Comparison of ENCODE assay signal across 19 cellular contexts in the genomic region with DNA sequence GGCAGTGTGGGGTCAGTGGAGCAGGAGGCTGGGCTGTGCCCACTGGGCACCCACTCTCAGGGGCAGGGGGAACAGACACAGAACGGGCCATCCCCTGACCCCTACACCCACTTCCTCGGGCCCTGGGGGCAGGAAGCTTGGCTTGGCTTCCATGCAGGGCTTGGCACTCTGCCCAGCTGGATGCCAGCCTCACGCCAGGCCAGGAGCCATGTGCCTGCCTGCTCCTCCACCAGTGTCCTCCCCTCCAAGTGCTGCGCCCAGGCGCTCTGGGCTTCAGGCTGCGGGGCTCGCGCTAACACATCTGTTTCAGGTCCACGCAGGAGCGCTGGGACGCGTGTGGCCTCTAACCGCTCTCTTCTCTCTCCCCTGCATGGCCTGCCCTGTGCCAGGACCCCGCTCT. TPM values are rescaled to one million over a fixed set of nuclear protein-coding genes. Genes with fewer than 3 reads are reported as not detected.
A peak's percentile ranks its signal among the peaks of the same experiment; 100 is the strongest.
DNase-seq lines count a peak whose midpoint lies in the region; ATAC-seq, FAIRE-seq and TF ChIP-seq lines count a peak whose summit lies in the region.
"Had no signal": no experiment of that assay in that cellular context is flagged by ENCODE, and none has a peak within 500 bp of the region (broad histone marks: within the 10 kb centered on the region; RNA-seq: fewer than 3 reads in every experiment).

No MANE protein-coding gene starts in this region.

- TF ChIP-seq CTCF in C4-2B (conservative IDR thresholded peaks at IDR 0.05) (no peak), heart right ventricle (IDR thresholded peaks at IDR 0.05) (no peak), psoas muscle (IDR thresholded peaks at IDR 0.05) (no peak), HepG2 (CRISPR knock-in tag; IDR thresholded peaks at IDR 0.05) (no peak), type B pancreatic cell (conservative IDR thresholded peaks at IDR 0.05) (no peak)

- H3K9me3 Mint-ChIP-seq in type B pancreatic cell: no peaks in the 10 kb centered on the region

- H3K27me3 ChIP-seq in heart right ventricle (peaks cover 0 to 7% (median 0%) of the 10 kb centered on the region in 7 donors), psoas muscle (ENCODE audit: insufficient read depth in 3 of 3, low read length in 2 of 3) (no peaks in the 10 kb centered on the region), HepG2 (ENCODE audit: control insufficient read depth in 1 of 2, insufficient read depth in 2 of 2, low read length in 2 of 2) (peaks cover 15 to 50% of the 10 kb centered on the region in 2 experiments; a peak in 4 of 5 replicates)

- no peaks in the 10 kb centered on the region for H3K36me3 Mint-ChIP-seq in type B pancreatic cell
- H3K36me3 Mint-ChIP-seq: activated CD8-positive, alpha-beta memory T cell treated with anti-CD3 and anti-CD28 coated beads, Interleukin-2, amount 10 ng/mL, durations not matched to agents 7 days and 5 days had no signal

- H3K4me3 Mint-ChIP-seq in type B pancreatic cell: no peak overlapping the region
- H3K4me3 Mint-ChIP-seq: activated CD8-positive, alpha-beta memory T cell treated with anti-CD3 and anti-CD28 coated beads, Interleukin-2, amount 10 ng/mL, durations not matched to agents 7 days and 5 days; T-helper 17 cell had no signal

- H3K4me3 ChIP-seq in heart right ventricle (peak overlapping the region in 3 of 10 donors; percentile 10 to 14 (median 12)), psoas muscle (peak overlapping the region; percentile 7), HepG2 (replicated peaks in 1 of 3; ENCODE audit: insufficient read depth in 1 of 3, low read depth in 2 of 3, low read length in 3 of 3) (no peak overlapping the region)

- no peak overlapping the region for H3K9ac ChIP-seq in HepG2 (ENCODE audit: insufficient read depth, low read depth, low read length)

- H3K4me1 ChIP-seq in heart right ventricle: peaks cover 30 to 100% (median 68%) of the 10 kb centered on the region in 9 donors
- H3K4me1 ChIP-seq in psoas muscle: peaks cover 97% of the 10 kb centered on the region
- no peaks in the 10 kb centered on the region for H3K4me1 ChIP-seq in HepG2 (ENCODE audit: insufficient read depth, low read length)

- BruUV-seq in HepG2 (replicated peaks; lab: Mats Ljungman, UMichigan): no TSS peak

- TF ChIP-seq EP300 in HepG2 (IDR thresholded peaks at IDR 0.05; ENCODE audit: low read depth in 2 of 2, low read length in 2 of 2): no peak
- no peak for TF ChIP-seq EP300 in HepG2 (CRISPR knock-in tag; IDR thresholded peaks at IDR 0.05; ENCODE audit: borderline replicate concordance)

- no peak overlapping the region for H3K4me2 ChIP-seq in HepG2 (ENCODE audit: low read depth, low read length)

- ATAC-seq in heart right ventricle: peak; percentile 35 to 54 (median 50)
- peak; percentile 39 to 61 (median 54) for ATAC-seq in psoas muscle
- ATAC-seq in HepG2: no peak
- ATAC-seq: activated CD4-positive, CD25-positive, alpha-beta regulatory T cell treated with anti-CD3 and anti-CD28 coated beads, Interleukin-2, amount 50 U/mL, for 24 hours; activated CD8-positive, alpha-beta memory T cell treated with anti-CD3 and anti-CD28 coated beads, Interleukin-2, amount 10 ng/mL, durations not matched to agents 7 days and 5 days; T-helper 17 cell had no signal

- TF ChIP-seq RAD21 in HepG2 (CRISPR knock-in tag; IDR thresholded peaks at IDR 0.05): no peak

- peaks cover 18% of the 10 kb centered on the region for H3K4me1 Mint-ChIP-seq in type B pancreatic cell (ENCODE audit: unreplicated experiment)
- H3K4me1 Mint-ChIP-seq: activated CD8-positive, alpha-beta memory T cell treated with anti-CD3 and anti-CD28 coated beads, Interleukin-2, amount 10 ng/mL, durations not matched to agents 7 days and 5 days; T-helper 17 cell had no signal

- CTCF ChIA-PET in HepG2 (lab: Yijun Ruan, JAX; ENCODE audit: low intra/inter-chr PET ratio, low total read pairs): no interaction called here

- no peaks in the 10 kb centered on the region for H4K20me1 ChIP-seq in HepG2 (ENCODE audit: insufficient read depth, low read length)

- no peaks in the 10 kb centered on the region for H3K79me2 ChIP-seq in HepG2 (ENCODE audit: insufficient read depth, low read length)

- TF ChIP-seq POLR2A in HepG2 (IDR thresholded peaks at IDR 0.05; ENCODE audit: insufficient read depth in 1 of 2, low read depth in 2 of 2, low read length in 2 of 2): no peak

- FAIRE-seq in HepG2 (lab: Jason Lieb, UNC): no peak
- no peak for FAIRE-seq in frontal cortex (lab: Jason Lieb, UNC)

- H3K36me3 ChIP-seq in heart right ventricle: peaks cover 0 to 36% (median 7%) of the 10 kb centered on the region in 9 donors
- peaks cover 0 to 57% of the 10 kb centered on the region in 2 donors for H3K36me3 ChIP-seq in psoas muscle (ENCODE audit: insufficient read depth in 1 of 2, low read depth in 1 of 2)
- no peaks in the 10 kb centered on the region for H3K36me3 ChIP-seq in HepG2 (replicated peaks in 1 of 2; ENCODE audit: control insufficient read depth in 1 of 2, insufficient read depth in 2 of 2, low read length in 2 of 2)

- no peaks in the 10 kb centered on the region for H3K27me3 Mint-ChIP-seq in type B pancreatic cell

- H3K27ac ChIP-seq in C4-2B: peak overlapping the region; percentile 9; the same call in 1 of the 2 replicates
- peak overlapping the region; percentile 66 to 100 (median 90) for H3K27ac ChIP-seq in heart right ventricle
- peak overlapping the region; percentile 92 for H3K27ac ChIP-seq in psoas muscle
- no peak overlapping the region for H3K27ac ChIP-seq in HepG2 (ENCODE audit: extremely low read length, insufficient read depth, low read length)

- 44 to 53% methylated on average over 14 of the region's 14 CpGs for WGBS in heart right ventricle, 2 donors
- WGBS in psoas muscle, 3 donors: 28 to 47% (median 32%) methylated on average over 10 to 14 of the region's 14 CpGs
- WGBS in HepG2 (ENCODE audit: low lambda C conversion rate): 80% methylated on average over 12 of the region's 14 CpGs

- in situ Hi-C loops in HepG2 (cut with HindIII; ENCODE audit: extremely low pct_ligation_motif_present, low pct_unique_long_range_greater_than_20kb): no loop called here

- DNase-seq in amygdala (lab: John Stamatoyannopoulos, UW) (peak in 33 of 56 donors; percentile 11 to 71 (median 35)), heart right ventricle (peak; percentile 67 to 77), psoas muscle (peak; percentile 60 to 87), AG08395 (ENCODE audit: low spot score) (no peak), HepG2 (ENCODE audit: low spot score) (no peak), type B pancreatic cell (ENCODE audit: extremely low spot score, unreplicated experiment) (no peak), frontal cortex (ENCODE audit: low spot score in 2 of 2) (no peak)
- DNase-seq: activated CD8-positive, alpha-beta memory T cell treated with anti-CD3 and anti-CD28 coated beads, Interleukin-2, amount 10 ng/mL, durations not matched to agents 7 days and 5 days; Calu3; GF-D8; NCI-H1930; NCI-H748 treated with DMSO at 0.1 percent for 48 hours; T-helper 17 cell had no signal

- H3K9me3 ChIP-seq in heart right ventricle (no peaks in the 10 kb centered on the region), psoas muscle (no peaks in the 10 kb centered on the region), HepG2 (ENCODE audit: low read length) (no peaks in the 10 kb centered on the region)

- H3K27ac Mint-ChIP-seq in type B pancreatic cell: no peak overlapping the region
- H3K27ac Mint-ChIP-seq: activated CD8-positive, alpha-beta memory T cell treated with anti-CD3 and anti-CD28 coated beads, Interleukin-2, amount 10 ng/mL, durations not matched to agents 7 days and 5 days; T-helper 17 cell had no signal

- H2AFZ ChIP-seq in HepG2 (ENCODE audit: low read length): no peak overlapping the region

- POLR2A ChIA-PET in HepG2 (lab: Yijun Ruan, JAX): no interaction called here

- intact Hi-C loops in heart right ventricle (cut with DNase I) (no loop called here), psoas muscle (cut with DNase I) (no loop called here), HepG2 (cut with micrococcal nuclease; ENCODE audit: unreplicated experiment) (loop anchor here (5.0 kb wide), 1 partner anchor 89 kb away; no protein-coding TSS in a partner anchor)

RNA-seq across cellular contexts. Expression of gene LDB3, which starts 12.7 kb away (rescaled TPM):
- 1,000 to 10,000 TPM; 1,248 to 1,738 (median 1,513) TPM for total RNA-seq in heart right ventricle
- polyA plus RNA-seq in heart right ventricle: 1,000 to 10,000 TPM in 1 of 2 donors, 100 to 1,000 TPM in 1; 162 to 1,622 TPM
- total RNA-seq in psoas muscle: 1,000 to 10,000 TPM in 1 of 4 donors, 100 to 1,000 TPM in 3; 615 to 2,187 (median 685) TPM
- polyA plus RNA-seq in psoas muscle: 100 to 1,000 TPM; 108 to 518 (median 274) TPM
- total RNA-seq in HepG2 (2016; rRNA removed; fragmentation: Illumina TruSeq; extraction: Trizol): not detected in 2 replicates
- not detected in 2 replicates for total RNA-seq in HepG2 (2016; cell fraction: cytosol; rRNA removed; fragmentation: Illumina TruSeq; extraction: Trizol; ENCODE audit: low read depth)
- not detected in 2 replicates for total RNA-seq in HepG2 (2016; cell fraction: insoluble cytoplasmic fraction; rRNA removed; fragmentation: Illumina TruSeq; extraction: Trizol)
- not detected in 2 replicates for total RNA-seq in HepG2 (2016; cell fraction: membrane; rRNA removed; fragmentation: Illumina TruSeq; extraction: Trizol)
- not detected in 2 replicates for total RNA-seq in HepG2 (2016; cell fraction: nucleus; rRNA removed; fragmentation: Illumina TruSeq; extraction: Trizol)
- polyA plus RNA-seq in HepG2 (2011; rRNA removed): not detected in 2 replicates
- polyA plus RNA-seq in HepG2 (2011; cell fraction: cytosol; rRNA removed): not detected in 2 replicates
- polyA plus RNA-seq in HepG2 (2011; cell fraction: nucleus; rRNA removed): not detected in 2 replicates
- polyA plus RNA-seq in HepG2 (2012): not detected in 2 replicates
- polyA plus RNA-seq in HepG2 (2016; cell fraction: cytosol; fragmentation: Illumina TruSeq; extraction: Trizol; ENCODE audit: low read depth): not detected in 2 replicates
- polyA plus RNA-seq in HepG2 (2016; cell fraction: insoluble cytoplasmic fraction; fragmentation: Illumina TruSeq; extraction: Trizol; ENCODE audit: low read depth): not detected in 2 replicates
- polyA plus RNA-seq in HepG2 (2016; cell fraction: membrane; fragmentation: Illumina TruSeq; extraction: Trizol; ENCODE audit: low read depth): not detected in 2 replicates
- not detected in 2 replicates for polyA plus RNA-seq in HepG2 (2016; cell fraction: nucleus; fragmentation: Illumina TruSeq; extraction: Trizol; ENCODE audit: insufficient read depth, low read depth)
- polyA minus RNA-seq in HepG2 (2011; rRNA and poly(A)+ RNA removed; ENCODE audit: low replicate concordance): 5.5 TPM in 1 of 2 replicates, not detected in the other
- not detected in 2 replicates for polyA minus RNA-seq in HepG2 (2011; cell fraction: cytosol; rRNA and poly(A)+ RNA removed)
- not detected in 2 replicates for polyA minus RNA-seq in HepG2 (2011; cell fraction: nucleus; rRNA and poly(A)+ RNA removed)
- total RNA-seq in type B pancreatic cell (ENCODE audit: low replicate concordance): 0.14 and 0.85 TPM in 2 replicates
- under 0.01 TPM for total RNA-seq in frontal cortex
- total RNA-seq: Calu3, RPMI7951, T-helper 17 cell had no signal

RNA-seq across cellular contexts. Expression of gene OPN4, which starts 26.7 kb away (rescaled TPM):
- under 1 TPM in 5 of 10 donors, not detected in 5; 0.11 to 0.27 (median 0.26) TPM for total RNA-seq in heart right ventricle
- polyA plus RNA-seq in heart right ventricle: under 1 TPM; 0.10 to 0.29 TPM
- total RNA-seq in psoas muscle: under 1 TPM; 0.12 to 0.49 (median 0.32) TPM
- polyA plus RNA-seq in psoas muscle: under 1 TPM; 0.14 to 0.23 (median 0.23) TPM
- not detected in 2 replicates for total RNA-seq in HepG2 (2016; rRNA removed; fragmentation: Illumina TruSeq; extraction: Trizol)
- not detected in 2 replicates for total RNA-seq in HepG2 (2016; cell fraction: cytosol; rRNA removed; fragmentation: Illumina TruSeq; extraction: Trizol; ENCODE audit: low read depth)
- not detected in 2 replicates for total RNA-seq in HepG2 (2016; cell fraction: insoluble cytoplasmic fraction; rRNA removed; fragmentation: Illumina TruSeq; extraction: Trizol)
- not detected in 2 replicates for total RNA-seq in HepG2 (2016; cell fraction: membrane; rRNA removed; fragmentation: Illumina TruSeq; extraction: Trizol)
- total RNA-seq in HepG2 (2016; cell fraction: nucleus; rRNA removed; fragmentation: Illumina TruSeq; extraction: Trizol): not detected in 2 replicates
- not detected in 2 replicates for polyA plus RNA-seq in HepG2 (2011; rRNA removed)
- not detected in 2 replicates for polyA plus RNA-seq in HepG2 (2011; cell fraction: cytosol; rRNA removed)
- polyA plus RNA-seq in HepG2 (2011; cell fraction: nucleus; rRNA removed): not detected in 2 replicates
- polyA plus RNA-seq in HepG2 (2012): not detected in 2 replicates
- polyA plus RNA-seq in HepG2 (2016; cell fraction: cytosol; fragmentation: Illumina TruSeq; extraction: Trizol; ENCODE audit: low read depth): not detected in 2 replicates
- polyA plus RNA-seq in HepG2 (2016; cell fraction: insoluble cytoplasmic fraction; fragmentation: Illumina TruSeq; extraction: Trizol; ENCODE audit: low read depth): not detected in 2 replicates
- not detected in 2 replicates for polyA plus RNA-seq in HepG2 (2016; cell fraction: membrane; fragmentation: Illumina TruSeq; extraction: Trizol; ENCODE audit: low read depth)
- not detected in 2 replicates for polyA plus RNA-seq in HepG2 (2016; cell fraction: nucleus; fragmentation: Illumina TruSeq; extraction: Trizol; ENCODE audit: insufficient read depth, low read depth)
- polyA minus RNA-seq in HepG2 (2011; rRNA and poly(A)+ RNA removed; ENCODE audit: low replicate concordance): not detected in 2 replicates
- polyA minus RNA-seq in HepG2 (2011; cell fraction: cytosol; rRNA and poly(A)+ RNA removed): not detected in 2 replicates
- polyA minus RNA-seq in HepG2 (2011; cell fraction: nucleus; rRNA and poly(A)+ RNA removed): not detected in 2 replicates
- not detected in 2 replicates for total RNA-seq in type B pancreatic cell (ENCODE audit: low replicate concordance)
- not detected for total RNA-seq in frontal cortex
- total RNA-seq: activated CD8-positive, alpha-beta memory T cell treated with anti-CD3 and anti-CD28 coated beads, Interleukin-2, amount 10 ng/mL, durations not matched to agents 7 days and 5 days; Calu3; fibroblast of villous mesenchyme; LHCN-M2; posterior vena cava; RPMI7951; T-helper 17 cell had no signal

Comparison
In these comparisons a context has a peak if more than half of its experiments do, and no peak if none do; other contexts are left out.
1. DNase-seq: peak in amygdala (33 of 56), heart right ventricle (2 of 2) and psoas muscle (2 of 2); none in AG08395 (single experiment), HepG2 (single experiment), type B pancreatic cell (single experiment) and frontal cortex (0 of 2).
2. RNA of gene LDB3, which starts 12.7 kb away (total RNA-seq): 1,248 to 1,738 TPM in heart right ventricle and 615 to 2,187 TPM in psoas muscle; 0.14 to 0.85 TPM in type B pancreatic cell, not detected in HepG2 and under 0.01 TPM in frontal cortex (single experiment); every median in the first group is over 100 times any median in the second.